Comparison of ENCODE assay signal across 15 cellular contexts in the genomic region with DNA sequence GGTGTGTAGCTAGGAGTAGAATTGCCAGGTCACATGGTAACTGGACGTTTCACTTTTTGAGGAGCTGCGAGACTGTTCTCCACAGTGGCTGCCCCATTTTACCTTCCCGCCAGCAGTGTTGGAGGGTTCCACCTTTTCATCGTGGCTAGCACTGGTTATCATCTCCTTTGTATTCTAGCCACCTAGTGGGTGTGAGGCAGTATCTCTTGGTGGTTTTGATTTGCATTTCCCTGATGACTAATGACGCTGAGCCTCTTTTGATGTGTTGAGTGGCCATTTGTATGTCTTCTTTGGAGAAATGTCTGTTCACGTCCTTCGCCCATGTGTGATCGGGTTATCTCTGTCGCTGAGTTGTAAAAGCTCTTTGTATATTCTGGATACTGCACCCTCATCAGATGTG. TPM values are rescaled to one million over a fixed set of nuclear protein-coding genes. Genes with fewer than 3 reads are reported as not detected.
DNase-seq lines count a peak whose midpoint lies in the region; ATAC-seq and TF ChIP-seq lines count a peak whose summit lies in the region.
"Had no signal": no experiment of that assay in that cellular context is flagged by ENCODE, and none has a peak within 500 bp of the region (broad histone marks: within the 10 kb centered on the region; RNA-seq: fewer than 3 reads in every experiment).

No MANE protein-coding gene starts in this region.

- H3K23ac ChIP-seq in mesendoderm (ENCODE audit: low read length): no peak overlapping the region

- H3F3A ChIP-seq in SK-N-SH (replicated peaks; ENCODE audit: insufficient read depth) (no peaks in the 10 kb centered on the region), GM23338 (replicated peaks; ENCODE audit: low read depth) (no peaks in the 10 kb centered on the region)

- no peaks in the 10 kb centered on the region for H3K9me2 ChIP-seq in SK-N-SH
- H3K9me2 ChIP-seq in GM23338 (ENCODE audit: insufficient read depth): no peaks in the 10 kb centered on the region

- DNase-seq in SK-N-SH (no peak), GM23338 (ENCODE audit: low spot score) (peak; percentile 48), SK-MEL-5 (ENCODE audit: low read depth, low spot score) (peak; percentile 53), mesendoderm (peak; percentile 81), NCI-H1417 (lab: John Stamatoyannopoulos, UW) (no peak), right atrium auricular region (ENCODE audit: low spot score) (no peak)
- DNase-seq in stimulated activated naive CD4-positive, alpha-beta T cell treated with Interleukin-2 at 50 U/mL for 16 hours (lab: John Stamatoyannopoulos, UW): no peak
- DNase-seq: midbrain; NCI-H1092; stimulated activated CD4-positive, alpha-beta T cell treated with anti-CD3 and anti-CD28 coated beads, Interleukin-2, amount 100 ng/mL, for 48 hours; substantia nigra had no signal

- no peak overlapping the region for H2BK120ac ChIP-seq in mesendoderm (ENCODE audit: low read depth, low read length)

- CTCF ChIA-PET in SK-N-SH (lab: Yijun Ruan, JAX): interaction anchor here (0.9 kb wide), 1 partner anchor 28 kb away, joined by 3 read pairs; no protein-coding TSS in a partner anchor

- no peak for TF ChIP-seq EP300 in SK-N-SH (IDR thresholded peaks at IDR 0.05; ENCODE audit: borderline replicate concordance in 1 of 2, low read depth in 1 of 2, low read length in 1 of 2)

- TF ChIP-seq CTCF in SK-N-SH (IDR thresholded peaks at IDR 0.05) (peak; percentile 15; the same call in 1 of the 2 replicates), GM23338 (conservative IDR thresholded peaks at IDR 0.05; ENCODE audit: low read depth in 2 of 2) (0 out of 4 replicates have a peak, but pooled peaks of 1 of the 2 experiments have one; percentile 15), right atrium auricular region (IDR thresholded peaks at IDR 0.05) (no peak)

- H3K36me3 ChIP-seq in SK-N-SH (replicated peaks in 1 of 2; ENCODE audit: control insufficient read depth in 1 of 2, insufficient read depth in 2 of 2, low read length in 1 of 2): peaks cover 2 to 8% of the 10 kb centered on the region in 2 experiments
- H3K36me3 ChIP-seq in GM23338 (ENCODE audit: insufficient read depth): no peaks in the 10 kb centered on the region
- H3K36me3 ChIP-seq in mesendoderm (ENCODE audit: control insufficient read depth, insufficient read depth, low read length): no peaks in the 10 kb centered on the region
- H3K36me3 ChIP-seq in right atrium auricular region: no peaks in the 10 kb centered on the region

- H2AFZ ChIP-seq in SK-N-SH (ENCODE audit: low read depth) (no peak overlapping the region), GM23338 (no peak overlapping the region)

- H4K8ac ChIP-seq in mesendoderm (ENCODE audit: low read depth, low read length): no peak overlapping the region

- H3K4ac ChIP-seq in mesendoderm (ENCODE audit: low read depth, low read length): no peak overlapping the region

- no peak overlapping the region for H3K27ac Mint-ChIP-seq in GM23338

- H4K20me1 ChIP-seq in SK-N-SH (ENCODE audit: insufficient read depth): no peaks in the 10 kb centered on the region
- no peaks in the 10 kb centered on the region for H4K20me1 ChIP-seq in GM23338 (replicated peaks; ENCODE audit: insufficient read depth)

- no peak overlapping the region for H2AK5ac ChIP-seq in mesendoderm (ENCODE audit: low read length)

- no peak overlapping the region for H2BK15ac ChIP-seq in mesendoderm (replicated peaks; ENCODE audit: low read depth)

- H3K4me3 Mint-ChIP-seq in GM23338: no peak overlapping the region
- H3K4me3 Mint-ChIP-seq: brain had no signal

- no peak overlapping the region for H3K9ac ChIP-seq in SK-N-SH
- no peak overlapping the region for H3K9ac ChIP-seq in mesendoderm (ENCODE audit: low read length)

- H3K79me2 ChIP-seq in SK-N-SH (ENCODE audit: insufficient read depth): no peaks in the 10 kb centered on the region
- H3K79me2 ChIP-seq in GM23338 (replicated peaks; ENCODE audit: insufficient read depth): no peaks in the 10 kb centered on the region
- H3K79me2 ChIP-seq in mesendoderm (ENCODE audit: control insufficient read depth, insufficient read depth, low read length): no peaks in the 10 kb centered on the region

- peaks cover 7% of the 10 kb centered on the region for H3K4me1 Mint-ChIP-seq in GM23338
- H3K4me1 Mint-ChIP-seq: brain had no signal

- TF ChIP-seq RAD21 in SK-N-SH (IDR thresholded peaks at IDR 0.05; ENCODE audit: low read length): no peak

- H4K5ac ChIP-seq in mesendoderm (ENCODE audit: low read length): no peak overlapping the region

- no peaks in the 10 kb centered on the region for H3K79me1 ChIP-seq in mesendoderm (ENCODE audit: low read length)

- H3K56ac ChIP-seq in mesendoderm (ENCODE audit: low read length): peak overlapping the region; percentile 34

- H2BK5ac ChIP-seq in mesendoderm (ENCODE audit: low read length): no peak overlapping the region

- H3K4me1 ChIP-seq in SK-N-SH (ENCODE audit: control insufficient read depth in 1 of 2, insufficient read depth in 2 of 2, low read depth in 1 of 2, low read length in 1 of 2) (peaks cover 0 to 7% of the 10 kb centered on the region in 2 experiments; a peak in 1 of 4 replicates), GM23338 (ENCODE audit: insufficient read depth) (no peaks in the 10 kb centered on the region), mesendoderm (ENCODE audit: control insufficient read depth, low read depth, low read length) (peaks cover 3% of the 10 kb centered on the region), right atrium auricular region (no peaks in the 10 kb centered on the region)

- POLR2A ChIA-PET in SK-N-SH (lab: Yijun Ruan, JAX): no interaction called here

- H3K27me3 ChIP-seq in SK-N-SH (ENCODE audit: insufficient read depth) (no peaks in the 10 kb centered on the region; the same call in 1 of the 2 replicates), GM23338 (ENCODE audit: insufficient read depth) (no peaks in the 10 kb centered on the region), mesendoderm (ENCODE audit: insufficient read depth, low read length, poor library complexity) (no peaks in the 10 kb centered on the region), right atrium auricular region (no peaks in the 10 kb centered on the region)

- H3K4me3 ChIP-seq in SK-N-SH (ENCODE audit: low read depth in 2 of 2, low read length in 1 of 2) (no peak overlapping the region), GM23338 (no peak overlapping the region), mesendoderm (ENCODE audit: low read length) (no peak overlapping the region), right atrium auricular region (no peak overlapping the region)

- peaks cover 9% of the 10 kb centered on the region; the same call in 1 of the 3 replicates for H3K36me3 Mint-ChIP-seq in GM23338 (ENCODE audit: low read depth)

- peaks cover 5% of the 10 kb centered on the region for H3K27me3 Mint-ChIP-seq in GM23338 (ENCODE audit: insufficient read depth, low read depth, poor library complexity)
- H3K27me3 Mint-ChIP-seq: brain, progenitor cell of endocrine pancreas had no signal

- H3K4me2 ChIP-seq in SK-N-SH: no peak overlapping the region
- H3K4me2 ChIP-seq in GM23338: no peak overlapping the region
- H3K4me2 ChIP-seq in mesendoderm (ENCODE audit: low read length): no peak overlapping the region

- ATAC-seq in SK-N-SH treated with all-trans-retinoic acid at 6 μM for 48 hours (no peak), GM23338 (peak; percentile 63)
- ATAC-seq: esophagus mucosa had no signal

- H3K27ac ChIP-seq in SK-N-SH (ENCODE audit: low read depth in 2 of 2, low read length in 1 of 2): no peak overlapping the region
- no peak overlapping the region for H3K27ac ChIP-seq in GM23338 (ENCODE audit: low read depth)
- no peak overlapping the region for H3K27ac ChIP-seq in mesendoderm (ENCODE audit: low read depth, low read length)
- H3K27ac ChIP-seq in right atrium auricular region: no peak overlapping the region

- 80% methylated on average over 9 of the region's 9 CpGs for WGBS in SK-N-SH (ENCODE audit: low lambda C conversion rate)
- WGBS in mesendoderm (ENCODE audit: extremely low coverage, insufficient coverage, low lambda C conversion rate): no CpG with 5 or more reads among the region's 9 CpGs

- in situ Hi-C loops in SK-MEL-5 (cut with HindIII; ENCODE audit: low pct_unique_long_range_greater_than_20kb, low sequenced_read_pairs): no loop called here

- peaks cover 2% of the 10 kb centered on the region; the same call in 1 of the 3 replicates for H3K9me3 Mint-ChIP-seq in GM23338

- H3K18ac ChIP-seq in mesendoderm (ENCODE audit: low read length): no peak overlapping the region

- H3K9me3 ChIP-seq in SK-N-SH (no peaks in the 10 kb centered on the region), right atrium auricular region (peaks cover 0 to 15% of the 10 kb centered on the region in 2 donors)

RNA-seq across cellular contexts. Expression of gene ABCD1, which starts 10.6 kb away (rescaled TPM):
- polyA plus RNA-seq in SK-N-SH (2012; rRNA removed) (7.2 and 7.9 TPM in 2 replicates), GM23338 (2016; fragmentation: Nextera tagmentation; extraction: Ambion mirVana) (2.4 and 2.9 TPM in 2 replicates)
- 2.8 and 5.4 TPM in 2 replicates for polyA plus RNA-seq in SK-N-SH (2012; cell fraction: cytosol; rRNA removed)
- polyA plus RNA-seq in SK-N-SH (2012; cell fraction: nucleus; rRNA removed): 17.4 and 18.9 TPM in 2 replicates
- 4.0 and 8.9 TPM in 2 replicates for total RNA-seq in GM23338 (2014; rRNA removed; shearing (Covaris generic))
- 39.1 and 43.5 TPM in 2 replicates for total RNA-seq in SK-MEL-5 (2014; rRNA removed; shearing (Covaris generic))
- polyA plus RNA-seq in SK-MEL-5 (2015; cell fraction: cytosol; rRNA removed): 73.8 and 97.7 TPM in 2 replicates
- polyA plus RNA-seq in SK-MEL-5 (2015; cell fraction: nucleus; rRNA removed): 58.5 and 78.2 TPM in 2 replicates
- 13.0 TPM for polyA plus RNA-seq in mesendoderm (2013, experiment 1 of 2)
- 12.3 TPM for polyA plus RNA-seq in mesendoderm (2013, experiment 2 of 2)
- total RNA-seq in right atrium auricular region: 10 to 100 TPM; 15.2 to 18.0 TPM

RNA-seq across cellular contexts. Expression of gene BCAP31, which starts 11.1 kb away (rescaled TPM):
- polyA plus RNA-seq in SK-N-SH (2012; rRNA removed) (173 and 220 TPM in 2 replicates), GM23338 (2016; fragmentation: Nextera tagmentation; extraction: Ambion mirVana) (136 and 145 TPM in 2 replicates)
- 161 and 178 TPM in 2 replicates for polyA plus RNA-seq in SK-N-SH (2012; cell fraction: cytosol; rRNA removed)
- 111 and 125 TPM in 2 replicates for polyA plus RNA-seq in SK-N-SH (2012; cell fraction: nucleus; rRNA removed)
- total RNA-seq in GM23338 (2014; rRNA removed; shearing (Covaris generic)): 85.0 and 104 TPM in 2 replicates
- total RNA-seq in SK-MEL-5 (2014; rRNA removed; shearing (Covaris generic)): 363 and 424 TPM in 2 replicates
- 450 and 558 TPM in 2 replicates for polyA plus RNA-seq in SK-MEL-5 (2015; cell fraction: cytosol; rRNA removed)
- 74.9 and 94.8 TPM in 2 replicates for polyA plus RNA-seq in SK-MEL-5 (2015; cell fraction: nucleus; rRNA removed)
- 107 TPM for polyA plus RNA-seq in mesendoderm (2013, experiment 1 of 2)
- 106 TPM for polyA plus RNA-seq in mesendoderm (2013, experiment 2 of 2)
- 100 to 1,000 TPM in 1 of 2 donors, 10 to 100 TPM in 1; 86.3 to 109 TPM for total RNA-seq in right atrium auricular region

RNA-seq across cellular contexts. Expression of gene PLXNB3, which starts 28.8 kb away (rescaled TPM):
- polyA plus RNA-seq in SK-N-SH (2012; rRNA removed) (13.8 and 15.5 TPM in 2 replicates), GM23338 (2016; fragmentation: Nextera tagmentation; extraction: Ambion mirVana) (0.30 and 0.70 TPM in 2 replicates)
- 4.8 and 6.1 TPM in 2 replicates for polyA plus RNA-seq in SK-N-SH (2012; cell fraction: cytosol; rRNA removed)
- polyA plus RNA-seq in SK-N-SH (2012; cell fraction: nucleus; rRNA removed): 102 and 172 TPM in 2 replicates
- total RNA-seq in GM23338 (2014; rRNA removed; shearing (Covaris generic)): 3.2 and 4.1 TPM in 2 replicates
- 2.7 and 4.8 TPM in 2 replicates for total RNA-seq in SK-MEL-5 (2014; rRNA removed; shearing (Covaris generic))
- polyA plus RNA-seq in SK-MEL-5 (2015; cell fraction: cytosol; rRNA removed): 12.9 and 14.1 TPM in 2 replicates
- polyA plus RNA-seq in SK-MEL-5 (2015; cell fraction: nucleus; rRNA removed): 49.6 and 56.0 TPM in 2 replicates
- polyA plus RNA-seq in mesendoderm (2013, experiment 1 of 2): 0.39 TPM
- 0.39 TPM for polyA plus RNA-seq in mesendoderm (2013, experiment 2 of 2)
- total RNA-seq in right atrium auricular region: 1 to 10 TPM; 5.6 to 8.2 TPM

RNA-seq across cellular contexts. Expression of gene SRPK3, which starts 45.6 kb away (rescaled TPM):
- polyA plus RNA-seq in SK-N-SH (2012; rRNA removed) (0.50 and 0.74 TPM in 2 replicates), GM23338 (2016; fragmentation: Nextera tagmentation; extraction: Ambion mirVana) (0.15 and 0.19 TPM in 2 replicates)
- polyA plus RNA-seq in SK-N-SH (2012; cell fraction: cytosol; rRNA removed): 0.08 and 0.19 TPM in 2 replicates
- polyA plus RNA-seq in SK-N-SH (2012; cell fraction: nucleus; rRNA removed): 0.80 and 1.5 TPM in 2 replicates
- 0.23 TPM in 1 of 2 replicates, not detected in the other for total RNA-seq in GM23338 (2014; rRNA removed; shearing (Covaris generic))
- total RNA-seq in SK-MEL-5 (2014; rRNA removed; shearing (Covaris generic)): 0.05 TPM in 1 of 2 replicates, not detected in the other
- polyA plus RNA-seq in SK-MEL-5 (2015; cell fraction: cytosol; rRNA removed): 0.08 TPM in 1 of 2 replicates, not detected in the other
- polyA plus RNA-seq in SK-MEL-5 (2015; cell fraction: nucleus; rRNA removed): 0.22 TPM in 1 of 2 replicates, not detected in the other
- 0.18 TPM for polyA plus RNA-seq in mesendoderm (2013, experiment 1 of 2)
- polyA plus RNA-seq in mesendoderm (2013, experiment 2 of 2): 0.01 TPM
- total RNA-seq in right atrium auricular region: 10 to 100 TPM; 19.4 to 24.6 TPM
- total RNA-seq: progenitor cell of endocrine pancreas had no signal

RNA-seq across cellular contexts. Expression of gene SLC6A8, which starts 47.5 kb away (rescaled TPM):
- polyA plus RNA-seq in SK-N-SH (2012; rRNA removed): 22.3 and 30.8 TPM in 2 replicates
- polyA plus RNA-seq in SK-N-SH (2012; cell fraction: cytosol; rRNA removed): 14.8 and 24.2 TPM in 2 replicates
- polyA plus RNA-seq in SK-N-SH (2012; cell fraction: nucleus; rRNA removed): 64.5 and 67.9 TPM in 2 replicates
- total RNA-seq in GM23338 (2014; rRNA removed; shearing (Covaris generic)): 61.9 and 68.6 TPM in 2 replicates
- polyA plus RNA-seq in GM23338 (2016; fragmentation: Nextera tagmentation; extraction: Ambion mirVana): 19.5 and 22.2 TPM in 2 replicates
- 44.7 and 48.1 TPM in 2 replicates for total RNA-seq in SK-MEL-5 (2014; rRNA removed; shearing (Covaris generic))
- polyA plus RNA-seq in SK-MEL-5 (2015; cell fraction: cytosol; rRNA removed): 114 and 126 TPM in 2 replicates
- 179 and 194 TPM in 2 replicates for polyA plus RNA-seq in SK-MEL-5 (2015; cell fraction: nucleus; rRNA removed)
- 26.9 TPM for polyA plus RNA-seq in mesendoderm (2013, experiment 1 of 2)
- 27.7 TPM for polyA plus RNA-seq in mesendoderm (2013, experiment 2 of 2)
- total RNA-seq in right atrium auricular region: 10 to 100 TPM; 71.3 to 76.6 TPM

Comparison
In these comparisons a context has a peak if more than half of its experiments do, and no peak if none do; other contexts are left out.
1. DNase-seq: peak in GM23338 (single experiment), SK-MEL-5 (single experiment) and mesendoderm (single experiment); none in SK-N-SH (single experiment), NCI-H1417 (0 of 3), stimulated activated naive CD4-positive, alpha-beta T cell treated with Interleukin-2 at 50 U/mL for 16 hours (single experiment) and right atrium auricular region (single experiment).